In the genomic region with DNA sequence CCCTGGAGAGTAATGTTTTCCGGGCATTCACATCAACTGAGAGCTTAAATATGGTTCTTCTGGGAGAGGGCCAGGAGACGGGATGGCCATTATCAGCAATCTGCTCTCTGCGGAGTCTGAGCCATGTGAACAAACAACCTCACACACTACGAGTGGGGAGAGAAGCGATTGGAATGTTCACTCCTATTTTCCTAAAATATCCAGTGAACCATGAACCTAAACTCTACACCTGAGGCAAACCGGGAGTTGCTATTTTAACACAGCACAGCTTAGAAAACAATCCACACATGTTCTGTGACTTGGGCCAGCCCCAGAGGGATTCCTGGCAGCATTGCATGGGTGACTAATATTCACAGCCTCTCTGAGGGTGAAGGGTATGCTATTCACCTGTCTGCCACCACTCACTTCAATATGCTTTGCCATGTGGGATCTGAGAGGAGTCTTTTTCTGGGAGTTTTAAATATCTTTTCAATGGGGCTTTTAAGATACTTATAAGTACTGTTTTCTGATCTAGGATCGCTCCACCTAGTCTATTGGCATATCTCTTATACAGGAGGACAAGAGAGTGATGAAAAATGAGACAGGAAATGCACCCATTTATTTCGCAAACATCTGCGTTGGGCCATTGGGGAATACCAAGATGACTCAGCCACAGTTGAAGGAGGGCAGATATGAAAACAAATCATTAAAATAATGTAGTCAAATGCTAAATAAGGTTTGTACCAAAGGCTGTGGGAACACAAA, we compare ENCODE assay signal across 1 cellular context.
TF ChIP-seq lines count a peak whose summit lies in the region.

No MANE protein-coding gene starts in this region.

TF ChIP-seq in GM23338, 12 proteins besides CTCF, POLR2A, EP300 and RAD21 (continued from another document):
- TF ChIP-seq, protein P1, sequence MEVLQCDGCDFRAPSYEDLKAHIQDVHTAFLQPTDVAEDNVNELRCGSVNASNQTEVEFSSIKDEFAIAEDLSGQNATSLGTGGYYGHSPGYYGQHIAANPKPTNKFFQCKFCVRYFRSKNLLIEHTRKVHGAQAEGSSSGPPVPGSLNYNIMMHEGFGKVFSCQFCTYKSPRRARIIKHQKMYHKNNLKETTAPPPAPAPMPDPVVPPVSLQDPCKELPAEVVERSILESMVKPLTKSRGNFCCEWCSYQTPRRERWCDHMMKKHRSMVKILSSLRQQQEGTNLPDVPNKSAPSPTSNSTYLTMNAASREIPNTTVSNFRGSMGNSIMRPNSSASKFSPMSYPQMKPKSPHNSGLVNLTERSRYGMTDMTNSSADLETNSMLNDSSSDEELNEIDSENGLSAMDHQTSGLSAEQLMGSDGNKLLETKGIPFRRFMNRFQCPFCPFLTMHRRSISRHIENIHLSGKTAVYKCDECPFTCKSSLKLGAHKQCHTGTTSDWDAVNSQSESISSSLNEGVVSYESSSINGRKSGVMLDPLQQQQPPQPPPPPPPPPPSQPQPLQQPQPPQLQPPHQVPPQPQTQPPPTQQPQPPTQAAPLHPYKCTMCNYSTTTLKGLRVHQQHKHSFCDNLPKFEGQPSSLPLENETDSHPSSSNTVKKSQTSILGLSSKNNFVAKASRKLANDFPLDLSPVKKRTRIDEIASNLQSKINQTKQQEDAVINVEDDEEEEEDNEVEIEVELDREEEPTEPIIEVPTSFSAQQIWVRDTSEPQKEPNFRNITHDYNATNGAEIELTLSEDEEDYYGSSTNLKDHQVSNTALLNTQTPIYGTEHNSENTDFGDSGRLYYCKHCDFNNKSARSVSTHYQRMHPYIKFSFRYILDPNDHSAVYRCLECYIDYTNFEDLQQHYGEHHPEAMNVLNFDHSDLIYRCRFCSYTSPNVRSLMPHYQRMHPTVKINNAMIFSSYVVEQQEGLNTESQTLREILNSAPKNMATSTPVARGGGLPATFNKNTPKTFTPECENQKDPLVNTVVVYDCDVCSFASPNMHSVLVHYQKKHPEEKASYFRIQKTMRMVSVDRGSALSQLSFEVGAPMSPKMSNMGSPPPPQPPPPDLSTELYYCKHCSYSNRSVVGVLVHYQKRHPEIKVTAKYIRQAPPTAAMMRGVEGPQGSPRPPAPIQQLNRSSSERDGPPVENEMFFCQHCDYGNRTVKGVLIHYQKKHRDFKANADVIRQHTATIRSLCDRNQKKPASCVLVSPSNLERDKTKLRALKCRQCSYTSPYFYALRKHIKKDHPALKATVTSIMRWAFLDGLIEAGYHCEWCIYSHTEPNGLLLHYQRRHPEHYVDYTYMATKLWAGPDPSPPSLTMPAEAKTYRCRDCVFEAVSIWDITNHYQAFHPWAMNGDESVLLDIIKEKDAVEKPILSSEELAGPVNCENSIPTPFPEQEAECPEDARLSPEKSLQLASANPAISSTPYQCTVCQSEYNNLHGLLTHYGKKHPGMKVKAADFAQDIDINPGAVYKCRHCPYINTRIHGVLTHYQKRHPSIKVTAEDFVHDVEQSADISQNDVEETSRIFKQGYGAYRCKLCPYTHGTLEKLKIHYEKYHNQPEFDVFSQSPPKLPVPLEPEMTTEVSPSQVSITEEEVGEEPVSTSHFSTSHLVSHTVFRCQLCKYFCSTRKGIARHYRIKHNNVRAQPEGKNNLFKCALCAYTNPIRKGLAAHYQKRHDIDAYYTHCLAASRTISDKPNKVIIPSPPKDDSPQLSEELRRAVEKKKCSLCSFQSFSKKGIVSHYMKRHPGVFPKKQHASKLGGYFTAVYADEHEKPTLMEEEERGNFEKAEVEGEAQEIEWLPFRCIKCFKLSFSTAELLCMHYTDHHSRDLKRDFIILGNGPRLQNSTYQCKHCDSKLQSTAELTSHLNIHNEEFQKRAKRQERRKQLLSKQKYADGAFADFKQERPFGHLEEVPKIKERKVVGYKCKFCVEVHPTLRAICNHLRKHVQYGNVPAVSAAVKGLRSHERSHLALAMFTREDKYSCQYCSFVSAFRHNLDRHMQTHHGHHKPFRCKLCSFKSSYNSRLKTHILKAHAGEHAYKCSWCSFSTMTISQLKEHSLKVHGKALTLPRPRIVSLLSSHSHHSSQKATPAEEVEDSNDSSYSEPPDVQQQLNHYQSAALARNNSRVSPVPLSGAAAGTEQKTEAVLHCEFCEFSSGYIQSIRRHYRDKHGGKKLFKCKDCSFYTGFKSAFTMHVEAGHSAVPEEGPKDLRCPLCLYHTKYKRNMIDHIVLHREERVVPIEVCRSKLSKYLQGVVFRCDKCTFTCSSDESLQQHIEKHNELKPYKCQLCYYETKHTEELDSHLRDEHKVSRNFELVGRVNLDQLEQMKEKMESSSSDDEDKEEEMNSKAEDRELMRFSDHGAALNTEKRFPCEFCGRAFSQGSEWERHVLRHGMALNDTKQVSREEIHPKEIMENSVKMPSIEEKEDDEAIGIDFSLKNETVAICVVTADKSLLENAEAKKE (CRISPR knock-in tag; IDR thresholded peaks at IDR 0.05) = no peak
